Comparison of ENCODE assay signal across 18 cellular contexts in the genomic region with DNA sequence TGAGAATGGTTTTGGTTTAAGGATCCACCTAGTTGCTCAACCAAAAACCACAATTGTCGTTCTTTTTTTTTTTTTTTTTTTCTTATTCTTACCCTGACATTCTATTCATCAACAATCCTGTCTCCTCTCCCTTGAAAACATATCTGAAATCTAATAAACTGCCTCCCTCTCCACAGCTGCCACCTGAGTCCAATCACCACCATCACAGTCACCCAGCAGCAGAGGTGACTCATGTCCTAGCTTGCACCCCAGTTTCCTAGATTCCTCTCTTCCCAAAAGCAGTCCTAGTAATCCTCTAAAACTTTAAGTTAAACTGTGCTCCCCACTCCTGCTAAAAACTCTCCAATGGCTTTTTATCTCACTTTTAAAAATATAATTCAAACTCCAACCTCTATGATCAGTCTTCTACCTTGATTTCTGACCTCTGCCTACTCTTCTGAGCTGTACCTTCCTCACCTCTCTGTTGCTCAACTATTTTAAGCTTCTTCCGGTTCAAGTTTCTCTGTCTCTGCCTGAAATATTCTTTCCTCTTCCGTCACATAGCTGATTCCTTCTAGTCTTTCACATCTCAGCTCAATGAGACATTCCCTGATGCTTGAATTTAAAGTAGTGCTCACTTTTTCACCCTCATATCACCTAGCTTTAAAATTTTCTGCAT. TPM values are rescaled to one million over a fixed set of nuclear protein-coding genes. Genes with fewer than 3 reads are reported as not detected.
DNase-seq lines count a peak whose midpoint lies in the region; ATAC-seq, FAIRE-seq and TF ChIP-seq lines count a peak whose summit lies in the region.
"Had no signal": no experiment of that assay in that cellular context is flagged by ENCODE, and none has a peak within 500 bp of the region (broad histone marks: within the 10 kb centered on the region; RNA-seq: fewer than 3 reads in every experiment).

No MANE protein-coding gene starts in this region.

- H3K4me3 ChIP-seq in OCI-LY1 (ENCODE audit: low read depth, low read length, poor library complexity, severe bottlenecking) (no peak overlapping the region), adrenal gland (no peak overlapping the region), kidney (ENCODE audit: low read length in 2 of 2) (no peak overlapping the region)

- no TSS peak for BruUV-seq in Calu3 (replicated peaks; lab: Mats Ljungman, UMichigan)

- H3K36me3 ChIP-seq in OCI-LY1 (ENCODE audit: insufficient read depth, low read length) (no peaks in the 10 kb centered on the region), adrenal gland (replicated peaks in 1 of 2) (no peaks in the 10 kb centered on the region), kidney (ENCODE audit: control insufficient read depth in 1 of 2, insufficient read depth in 2 of 2, low read length in 2 of 2) (no peaks in the 10 kb centered on the region)

- no peaks in the 10 kb centered on the region for H3K4me1 Mint-ChIP-seq in Calu3 (ENCODE audit: low read depth, unreplicated experiment)

- no peaks in the 10 kb centered on the region for H3K9me3 ChIP-seq in OCI-LY1 (ENCODE audit: low read length)
- H3K9me3 ChIP-seq in adrenal gland (replicated peaks in 1 of 3), result no peaks in the 10 kb centered on the region
- no peaks in the 10 kb centered on the region for H3K9me3 ChIP-seq in kidney (ENCODE audit: control insufficient read depth in 1 of 2, low read length in 2 of 2)

- H3K4me1 ChIP-seq in OCI-LY1 (ENCODE audit: insufficient read depth, low read length, severe bottlenecking), result peaks cover 23% of the 10 kb centered on the region
- peaks cover 17% of the 10 kb centered on the region for H3K4me1 ChIP-seq in foreskin keratinocyte
- H3K4me1 ChIP-seq in adrenal gland (replicated peaks in 1 of 2), result no peaks in the 10 kb centered on the region
- H3K4me1 ChIP-seq in kidney (ENCODE audit: control insufficient read depth in 1 of 2, insufficient read depth in 1 of 2, low read depth in 1 of 2, low read length in 2 of 2), result no peaks in the 10 kb centered on the region

- intact Hi-C loops in adrenal gland (cut with DNase I), result no loop called here
- intact Hi-C loops in Calu3 (cut with micrococcal nuclease; ENCODE audit: unreplicated experiment), result no loop called here
- intact Hi-C loops in kidney (cut with DNase I), result no loop called here

- no peaks in the 10 kb centered on the region for H3K27me3 Mint-ChIP-seq in Calu3 (ENCODE audit: unreplicated experiment)

- no peak for TF ChIP-seq POLR2A in adrenal gland (IDR thresholded peaks at IDR 0.05)

- no peak overlapping the region for H3K27ac Mint-ChIP-seq in Calu3 (ENCODE audit: unreplicated experiment)

- no peak overlapping the region for H3K4me3 Mint-ChIP-seq in Calu3 (ENCODE audit: low read depth, unreplicated experiment)

- H3F3A ChIP-seq in OCI-LY1 (ENCODE audit: insufficient read depth, low read length), result no peaks in the 10 kb centered on the region

- H3K79me2 ChIP-seq in OCI-LY1 (ENCODE audit: insufficient read depth, low read length), result no peaks in the 10 kb centered on the region

- peak; percentile 33 for DNase-seq in LHCN-M2 (ENCODE audit: low read depth)
- no peak for DNase-seq in foreskin keratinocyte
- DNase-seq in adrenal gland, result no peak
- no peak for DNase-seq in GM20000 (ENCODE audit: low spot score)
- no peak for DNase-seq in Calu3
- DNase-seq in kidney, result no peak
- DNase-seq: COR-L47, DMS153, EL, MV-4-11, NCI-H1417 treated with DMSO at 0.1 percent for 48 hours, NCI-H1930, NCI-H774 had no signal

- H3K9me2 ChIP-seq in OCI-LY1 (ENCODE audit: low read depth, low read length), result no peaks in the 10 kb centered on the region

- no peaks in the 10 kb centered on the region for H4K20me1 ChIP-seq in OCI-LY1 (ENCODE audit: insufficient read depth, low read length)

- no peaks in the 10 kb centered on the region for H3K9me3 Mint-ChIP-seq in Calu3 (ENCODE audit: low read depth, unreplicated experiment)

- H3K27me3 ChIP-seq in OCI-LY1 (ENCODE audit: insufficient read depth, low read length) (no peaks in the 10 kb centered on the region), foreskin keratinocyte (no peaks in the 10 kb centered on the region), adrenal gland (no peaks in the 10 kb centered on the region)

- WGBS in adrenal gland, 4 donors, result 80 to 94% (median 88%) methylated on average over 3 of the region's 3 CpGs

- H3K9ac ChIP-seq in OCI-LY1 (ENCODE audit: low read length) (no peak overlapping the region), kidney (ENCODE audit: low read length in 2 of 2) (no peak overlapping the region)
- H3K9ac ChIP-seq: KMS-11 had no signal

- TF ChIP-seq CTCF in OCI-LY1 (IDR thresholded peaks at IDR 0.05; ENCODE audit: low read length), result no peak
- TF ChIP-seq CTCF in foreskin keratinocyte (conservative IDR thresholded peaks at IDR 0.05), result no peak
- TF ChIP-seq CTCF in adrenal gland (IDR thresholded peaks at IDR 0.05), result no peak
- TF ChIP-seq CTCF in GM20000 (IDR thresholded peaks at IDR 0.05; ENCODE audit: extremely low read depth, missing control alignments), result no peak
- TF ChIP-seq CTCF in Calu3 (IDR thresholded peaks at IDR 0.05; ENCODE audit: unreplicated experiment), result no peak
- no peak for TF ChIP-seq CTCF in kidney (IDR thresholded peaks at IDR 0.05; ENCODE audit: borderline replicate concordance, extremely low read depth, insufficient read depth)

- FAIRE-seq in kidney (lab: Jason Lieb, UNC), result no peak
- FAIRE-seq: HepG2 had no signal

- ATAC-seq in GM18868 (IDR thresholded peaks at IDR 0.05; ENCODE audit: unreplicated experiment), result peak; percentile 56
- ATAC-seq in foreskin keratinocyte, result peak; percentile 78
- ATAC-seq: HepG2 had no signal

- no peaks in the 10 kb centered on the region for H3K36me3 Mint-ChIP-seq in Calu3 (ENCODE audit: insufficient read depth, unreplicated experiment)

- H2AFZ ChIP-seq in OCI-LY1 (ENCODE audit: low read length), result peak overlapping the region; percentile 36; the same call in 1 of the 2 replicates

- H3K27ac ChIP-seq in OCI-LY1 (ENCODE audit: low read depth, low read length, poor library complexity, severe bottlenecking), result no peak overlapping the region
- H3K27ac ChIP-seq in foreskin keratinocyte, result no peak overlapping the region
- H3K27ac ChIP-seq in adrenal gland, result no peak overlapping the region
- no peak overlapping the region for H3K27ac ChIP-seq in kidney (ENCODE audit: low read depth in 2 of 2, low read length in 2 of 2)
- H3K27ac ChIP-seq: KMS-11, RWPE1 had no signal

- peak overlapping the region; percentile 16; the same call in 1 of the 2 replicates for H3K4me2 ChIP-seq in OCI-LY1 (ENCODE audit: low read length)
- H3K4me2 ChIP-seq: KMS-11 had no signal

- CTCF ChIA-PET in Calu3 (lab: Charles Lee), result no interaction called here

RNA-seq across cellular contexts. Expression of gene RBMS3, which starts 33.7 kb away (rescaled TPM):
- total RNA-seq in LHCN-M2 (2014; rRNA removed), result 13.3 and 13.8 TPM in 2 replicates
- 11.7 TPM for polyA plus RNA-seq in LHCN-M2 (2012)
- total RNA-seq in foreskin keratinocyte, result 9.6 and 11.1 TPM in 2 replicates
- 1.8 and 3.0 TPM in 2 replicates for polyA plus RNA-seq in foreskin keratinocyte
- total RNA-seq in adrenal gland, result 10 to 100 TPM; 36.5 to 90.1 (median 53.4) TPM
- polyA plus RNA-seq in adrenal gland, result 10 to 100 TPM in 1 of 3 donors, 1 to 10 TPM in 2; 8.7 to 52.4 (median 9.6) TPM
- 1.3 TPM in 2 replicates for total RNA-seq in Calu3 (2022)
- 48.8 TPM for total RNA-seq in kidney
- polyA plus RNA-seq in kidney (ENCODE audit: insufficient read depth, low read depth, low replicate concordance), result 3.2 TPM
- total RNA-seq: HepG2 had no signal
- polyA plus RNA-seq: HepG2 had no signal
